Comparison of ENCODE assay signal across 8 cellular contexts in genomic region chr2:196336715-196337617, GRCh38.
DNase-seq lines count a peak whose midpoint lies in the region; ATAC-seq and TF ChIP-seq lines count a peak whose summit lies in the region.

No MANE protein-coding gene starts in this region.

- H3K36me3 Mint-ChIP-seq in glutamatergic neuron (ENCODE audit: unreplicated experiment): peaks cover 5% of the 10 kb centered on the region
- H3K36me3 Mint-ChIP-seq in stimulated activated naive B cell treated with anti-CD40 and anti-IgM and Interleukin-4, amounts not matched to agents 10 μg/mL and 1 μg/mL and 100 μg/mL, for 72 hours: no peaks in the 10 kb centered on the region

- ATAC-seq in stimulated activated naive B cell treated with anti-CD40 and anti-IgM and Interleukin-4, amounts not matched to agents 10 μg/mL and 1 μg/mL and 100 μg/mL, for 72 hours (replicated peaks): peak; percentile 69 to 84
- ATAC-seq in HG02840 (IDR thresholded peaks at IDR 0.05; ENCODE audit: low FRiP score, unreplicated experiment) (no peak), HG02970 (IDR thresholded peaks at IDR 0.05; ENCODE audit: low FRiP score, unreplicated experiment) (no peak)

- H3K9me3 Mint-ChIP-seq in glutamatergic neuron (ENCODE audit: unreplicated experiment): no peaks in the 10 kb centered on the region
- H3K9me3 Mint-ChIP-seq in stimulated activated naive B cell treated with anti-CD40 and anti-IgM and Interleukin-4, amounts not matched to agents 10 μg/mL and 1 μg/mL and 100 μg/mL, for 72 hours: no peaks in the 10 kb centered on the region

- DNase-seq in AG08395 (ENCODE audit: low spot score) (peak; percentile 72), GM13977 (ENCODE audit: low spot score) (no peak), NCI-H1694 (lab: John Stamatoyannopoulos, UW) (peak; percentile 11), glutamatergic neuron (no peak)
- peak; percentile 33 to 35 for DNase-seq in activated T-cell treated with anti-CD3 and anti-CD28 coated beads, Interleukin-2, amount 50 U/mL, for 48 hours
- no peak for DNase-seq in stimulated activated naive B cell treated with anti-CD40 and anti-IgM and Interleukin-4, amounts not matched to agents 10 μg/mL and 1 μg/mL and 100 μg/mL, for 72 hours

- peaks cover 18% of the 10 kb centered on the region for H3K4me1 Mint-ChIP-seq in glutamatergic neuron (ENCODE audit: low read depth, unreplicated experiment)
- peaks cover 10 to 33% of the 10 kb centered on the region in 2 donors for H3K4me1 Mint-ChIP-seq in stimulated activated naive B cell treated with anti-CD40 and anti-IgM and Interleukin-4, amounts not matched to agents 10 μg/mL and 1 μg/mL and 100 μg/mL, for 72 hours

- TF ChIP-seq CTCF in GM13977 (IDR thresholded peaks at IDR 0.05; ENCODE audit: extremely low read depth, insufficient read depth, missing control alignments): peak; percentile 32
- peak; percentile 72 for TF ChIP-seq CTCF in glutamatergic neuron (IDR thresholded peaks at IDR 0.05; ENCODE audit: partially characterized antibody, unreplicated experiment)

- no peak overlapping the region for H3K4me3 Mint-ChIP-seq in glutamatergic neuron (ENCODE audit: unreplicated experiment)
- no peak overlapping the region for H3K4me3 Mint-ChIP-seq in stimulated activated naive B cell treated with anti-CD40 and anti-IgM and Interleukin-4, amounts not matched to agents 10 μg/mL and 1 μg/mL and 100 μg/mL, for 72 hours

- peaks cover 2% of the 10 kb centered on the region for H3K27me3 Mint-ChIP-seq in glutamatergic neuron (ENCODE audit: unreplicated experiment)
- peaks cover 0 to 4% of the 10 kb centered on the region in 2 donors for H3K27me3 Mint-ChIP-seq in stimulated activated naive B cell treated with anti-CD40 and anti-IgM and Interleukin-4, amounts not matched to agents 10 μg/mL and 1 μg/mL and 100 μg/mL, for 72 hours

- in situ Hi-C loops in GM13977 (cut with MboI; ENCODE audit: low pct_unique_long_range_greater_than_20kb, low sequenced_read_pairs, unreplicated experiment): no loop called here

- peak overlapping the region; percentile 39 for H3K27ac Mint-ChIP-seq in glutamatergic neuron (ENCODE audit: unreplicated experiment)
- peak overlapping the region; percentile 51 for H3K27ac Mint-ChIP-seq in stimulated activated naive B cell treated with anti-CD40 and anti-IgM and Interleukin-4, amounts not matched to agents 10 μg/mL and 1 μg/mL and 100 μg/mL, for 72 hours

Comparison
In these comparisons a context has a peak if more than half of its experiments do, and no peak if none do; other contexts are left out.
1. DNase-seq: peak in AG08395 (single experiment), NCI-H1694 (single experiment) and activated T-cell treated with anti-CD3 and anti-CD28 coated beads, Interleukin-2, amount 50 U/mL, for 48 hours (2 of 2); none in GM13977 (single experiment), glutamatergic neuron (single experiment) and stimulated activated naive B cell treated with anti-CD40 and anti-IgM and Interleukin-4, amounts not matched to agents 10 μg/mL and 1 μg/mL and 100 μg/mL, for 72 hours (single experiment).
2. ATAC-seq: peak in stimulated activated naive B cell treated with anti-CD40 and anti-IgM and Interleukin-4, amounts not matched to agents 10 μg/mL and 1 μg/mL and 100 μg/mL, for 72 hours (2 of 2); none in HG02840 (single experiment) and HG02970 (single experiment).